Comparison of ENCODE assay signal across 1 cellular context in genomic region chr17:8121531-8122390, GRCh38.
TF ChIP-seq lines count a peak whose summit lies in the region.

No MANE protein-coding gene starts in this region.

TF ChIP-seq in HepG2, 621 proteins besides CTCF, POLR2A, EP300 and RAD21 (continued from another document and continues in another):
- TF ChIP-seq TAF15 (IDR thresholded peaks at IDR 0.05; ENCODE audit: low read depth, low read length, poor library complexity, severe bottlenecking) (no peak), REL (CRISPR knock-in tag; conservative IDR thresholded peaks at IDR 0.05) (peak; percentile 40; the same call in 1 of the 2 replicates), ZNF547 (CRISPR knock-in tag; IDR thresholded peaks at IDR 0.05) (peak; percentile 46; the same call in 1 of the 2 replicates), DMTF1 (CRISPR knock-in tag; IDR thresholded peaks at IDR 0.05) (no peak), SIX4 (CRISPR knock-in tag; IDR thresholded peaks at IDR 0.05) (no peak), MLLT10 (CRISPR knock-in tag; IDR thresholded peaks at IDR 0.05) (no peak), SP2 (CRISPR knock-in tag; IDR thresholded peaks at IDR 0.05) (no peak), IRF9 (CRISPR knock-in tag; IDR thresholded peaks at IDR 0.05; ENCODE audit: borderline replicate concordance) (0 out of 2 replicates have a peak, but pooled peaks have one; percentile 18), FOXC1 (CRISPR knock-in tag; IDR thresholded peaks at IDR 0.05; ENCODE audit: borderline replicate concordance) (peak; percentile 41; the same call in 1 of the 2 replicates), ZNF253 (CRISPR knock-in tag; IDR thresholded peaks at IDR 0.05; ENCODE audit: borderline replicate concordance) (peak; percentile 59; the same call in 1 of the 2 replicates), HOMEZ (CRISPR knock-in tag; IDR thresholded peaks at IDR 0.05; ENCODE audit: low read depth) (no peak), ZBTB26 (CRISPR knock-in tag; IDR thresholded peaks at IDR 0.05; ENCODE audit: borderline replicate concordance) (0 out of 2 replicates have a peak, but pooled peaks have one; percentile 26), ZNF30 (CRISPR knock-in tag; IDR thresholded peaks at IDR 0.05) (no peak), ARNTL (CRISPR knock-in tag; IDR thresholded peaks at IDR 0.05) (0 out of 2 replicates have a peak, but pooled peaks have one; percentile 43), MTERF4 (CRISPR knock-in tag; IDR thresholded peaks at IDR 0.05) (0 out of 2 replicates have a peak, but pooled peaks have one; percentile 30), ZBTB43 (CRISPR knock-in tag; conservative IDR thresholded peaks at IDR 0.05) (0 out of 2 replicates have a peak, but pooled peaks have one; percentile 24), TBX3 (IDR thresholded peaks at IDR 0.05; ENCODE audit: borderline replicate concordance) (no peak), MAZ (IDR thresholded peaks at IDR 0.05; ENCODE audit: borderline replicate concordance, low read depth, low read length) (no peak), MAZ (CRISPR knock-in tag; IDR thresholded peaks at IDR 0.05; ENCODE audit: low read depth) (no peak), DNMT3B (CRISPR knock-in tag; conservative IDR thresholded peaks at IDR 0.05) (no peak), KLF6 (CRISPR knock-in tag; IDR thresholded peaks at IDR 0.05) (0 out of 2 replicates have a peak, but pooled peaks have one; percentile 41), XRCC5 (optimal IDR thresholded peaks at IDR 0.05; ENCODE audit: low read length) (peak; percentile 33), POLR2G (IDR thresholded peaks at IDR 0.05; ENCODE audit: low read depth, low read length) (no peak), ERF (CRISPR knock-in tag; IDR thresholded peaks at IDR 0.05) (peak; percentile 28; the same call in 1 of the 2 replicates), MEIS2 (CRISPR knock-in tag; IDR thresholded peaks at IDR 0.05) (no peak), RNF219 (CRISPR knock-in tag; IDR thresholded peaks at IDR 0.05) (no peak), ZNF574 (CRISPR knock-in tag; IDR thresholded peaks at IDR 0.05) (no peak), SNAPC2 (CRISPR knock-in tag; IDR thresholded peaks at IDR 0.05) (no peak), CSRNP1 (CRISPR knock-in tag; IDR thresholded peaks at IDR 0.05) (peak; percentile 73; the same call in 1 of the 2 replicates), JUN (CRISPR knock-in tag; IDR thresholded peaks at IDR 0.05) (no peak), AKAP8 (CRISPR knock-in tag; IDR thresholded peaks at IDR 0.05) (no peak), JDP2 (CRISPR knock-in tag; IDR thresholded peaks at IDR 0.05; ENCODE audit: borderline replicate concordance) (no peak), ZNF430 (CRISPR knock-in tag; IDR thresholded peaks at IDR 0.05) (0 out of 2 replicates have a peak, but pooled peaks have one; percentile 42), MXI1 (IDR thresholded peaks at IDR 0.05; ENCODE audit: borderline replicate concordance, low read depth, low read length) (peak; percentile 65; the same call in 1 of the 3 replicates), UBTF (CRISPR knock-in tag; IDR thresholded peaks at IDR 0.05) (peak; percentile 90; the same call in 1 of the 2 replicates), HOXA7 (CRISPR knock-in tag; IDR thresholded peaks at IDR 0.05) (no peak), TBP (CRISPR knock-in tag; IDR thresholded peaks at IDR 0.05) (no peak), KDM2A (CRISPR knock-in tag; IDR thresholded peaks at IDR 0.05; ENCODE audit: borderline replicate concordance, low read depth) (peak; percentile 60), NR3C1 (CRISPR knock-in tag; IDR thresholded peaks at IDR 0.05) (no peak), ZNF331 (CRISPR knock-in tag; IDR thresholded peaks at IDR 0.05) (0 out of 2 replicates have a peak, but pooled peaks have one; percentile 24), ZNF709 (CRISPR knock-in tag; IDR thresholded peaks at IDR 0.05) (0 out of 2 replicates have a peak, but pooled peaks have one; percentile 49), ZNF691 (CRISPR knock-in tag; IDR thresholded peaks at IDR 0.05; ENCODE audit: borderline replicate concordance, low read depth) (peak; percentile 32; the same call in 1 of the 2 replicates), ZNF557 (CRISPR knock-in tag; IDR thresholded peaks at IDR 0.05) (no peak)
